ENCODE assay signal across 21 cellular contexts in genomic region chr20:46028110-46028509, GRCh38. TPM values are rescaled to one million over a fixed set of nuclear protein-coding genes. Genes with fewer than 3 reads are reported as not detected.
DNase-seq lines count a peak whose midpoint lies in the region; ATAC-seq, FAIRE-seq and TF ChIP-seq lines count a peak whose summit lies in the region.
"Had no signal": no experiment of that assay in that cellular context is flagged by ENCODE, and none has a peak within 500 bp of the region (broad histone marks: within the 10 kb centered on the region; RNA-seq: fewer than 3 reads in every experiment).

No MANE protein-coding gene starts in this region.

- H3K4me2 ChIP-seq in osteoblast (ENCODE audit: insufficient read depth, low read length), result no peak overlapping the region
- H3K4me2 ChIP-seq: BLaER1 treated with 17β-estradiol and CSF1 and Interleukin-3, amounts not matched to agents 10 nM and 100 nM had no signal

- no TSS peak for BruUV-seq in Calu3 (replicated peaks; lab: Mats Ljungman, UMichigan)

- H4K20me1 ChIP-seq in osteoblast (ENCODE audit: insufficient read depth, low read length), result peaks cover 4% of the 10 kb centered on the region

- no peaks in the 10 kb centered on the region for H3K4me1 ChIP-seq in osteoblast (ENCODE audit: insufficient read depth, low read length)

- ATAC-seq in HG02588 (IDR thresholded peaks at IDR 0.05; ENCODE audit: unreplicated experiment), result no peak
- no peak for ATAC-seq in T-cell (replicated peaks in 1 of 4)
- ATAC-seq: CD8-positive, alpha-beta T cell; GM23338 had no signal

- H2AFZ ChIP-seq in osteoblast (ENCODE audit: low read length), result no peak overlapping the region
- H2AFZ ChIP-seq: GM23338 had no signal

- H3K27ac Mint-ChIP-seq in T-cell (peak overlapping the region in 1 of 2 donors; percentile 25), Calu3 (ENCODE audit: unreplicated experiment) (no peak overlapping the region)
- H3K27ac Mint-ChIP-seq: B cell; CD8-positive, alpha-beta T cell; GM23338 had no signal

- no peaks in the 10 kb centered on the region for H3K36me3 ChIP-seq in osteoblast (ENCODE audit: insufficient read depth, low read length)
- H3K36me3 ChIP-seq: BLaER1 treated with 17β-estradiol and CSF1 and Interleukin-3, amounts not matched to agents 10 nM and 100 nM had no signal

- no peaks in the 10 kb centered on the region for H3K9me3 ChIP-seq in osteoblast (ENCODE audit: low read depth, low read length)
- H3K9me3 ChIP-seq: BLaER1 treated with 17β-estradiol and CSF1 and Interleukin-3, amounts not matched to agents 10 nM and 100 nM had no signal

- DNase-seq in D721Med (ENCODE audit: insufficient read length, low spot score), result peak; percentile 73
- DNase-seq in NCI-H82 (lab: John Stamatoyannopoulos, UW), result peak; percentile 90
- peak; percentile 83 for DNase-seq in osteoblast (ENCODE audit: insufficient read length, low spot score, missing footprints)
- no peak for DNase-seq in hepatic stellate cell (ENCODE audit: low spot score)
- DNase-seq in T-cell, result no peak
- DNase-seq in Calu3, result no peak
- DNase-seq: CD8-positive, alpha-beta T cell; DMS153; DMS79; GF-D8; HCEC 1CT; IMR-90 had no signal

- H3K4me1 Mint-ChIP-seq in T-cell (peaks cover 4 to 6% (median 5%) of the 10 kb centered on the region in 3 donors), Calu3 (ENCODE audit: low read depth, unreplicated experiment) (peaks cover 6% of the 10 kb centered on the region)

- no peaks in the 10 kb centered on the region for H3K36me3 Mint-ChIP-seq in T-cell
- no peaks in the 10 kb centered on the region for H3K36me3 Mint-ChIP-seq in Calu3 (ENCODE audit: insufficient read depth, unreplicated experiment)
- H3K36me3 Mint-ChIP-seq: CD8-positive, alpha-beta T cell had no signal

- H3K9me3 Mint-ChIP-seq in T-cell (no peaks in the 10 kb centered on the region), Calu3 (ENCODE audit: low read depth, unreplicated experiment) (no peaks in the 10 kb centered on the region)
- H3K9me3 Mint-ChIP-seq: CD8-positive, alpha-beta T cell; GM23338 had no signal

- intact Hi-C loops in Calu3 (cut with micrococcal nuclease; ENCODE audit: unreplicated experiment), result loop anchor here (10.0 kb wide), 1 partner anchor 307 kb away; no protein-coding TSS in a partner anchor

- FAIRE-seq in D721Med (lab: Jason Lieb, UNC), result peak; percentile 29
- FAIRE-seq: H54, HTR-8/SVneo had no signal

- CTCF ChIA-PET in T-cell (lab: Charles Lee) (interaction anchor here in 1 of 2 donors (0.7 kb wide), 1 partner anchor 157 kb away, joined by 4 read pairs; no protein-coding TSS in a partner anchor), Calu3 (lab: Charles Lee) (no interaction called here)

- POLR2A ChIA-PET in T-cell (lab: Charles Lee), result no interaction called here

- no peak overlapping the region for H3K4me3 ChIP-seq in osteoblast (ENCODE audit: insufficient read depth, low read length)
- H3K4me3 ChIP-seq: BLaER1 treated with 17β-estradiol and CSF1 and Interleukin-3, amounts not matched to agents 10 nM and 100 nM had no signal

- peak overlapping the region; percentile 34 for H3K27ac ChIP-seq in angular gyrus (ENCODE audit: low read depth, low read length)
- no peak overlapping the region for H3K27ac ChIP-seq in osteoblast (ENCODE audit: low read depth, low read length)
- H3K27ac ChIP-seq: BLaER1 treated with 17β-estradiol and CSF1 and Interleukin-3, amounts not matched to agents 10 nM and 100 nM; HL-60 had no signal

- peaks cover 52% of the 10 kb centered on the region for H3K27me3 ChIP-seq in osteoblast (ENCODE audit: insufficient read depth, low read length)

- H3K27me3 Mint-ChIP-seq in T-cell (peaks cover 49 to 81% of the 10 kb centered on the region in 2 donors), Calu3 (ENCODE audit: unreplicated experiment) (peaks cover 53% of the 10 kb centered on the region)

- TF ChIP-seq CTCF in D721Med (IDR thresholded peaks at IDR 0.05; ENCODE audit: insufficient read depth, missing control alignments), result no peak
- TF ChIP-seq CTCF in osteoblast (IDR thresholded peaks at IDR 0.05; ENCODE audit: extremely low read depth, low read depth, low read length), result no peak
- no peak for TF ChIP-seq CTCF in Calu3 (IDR thresholded peaks at IDR 0.05; ENCODE audit: unreplicated experiment)

- H3K79me2 ChIP-seq in osteoblast (ENCODE audit: insufficient read depth, low read length), result no peaks in the 10 kb centered on the region

- no peak overlapping the region for H3K4me3 Mint-ChIP-seq in T-cell
- no peak overlapping the region for H3K4me3 Mint-ChIP-seq in Calu3 (ENCODE audit: low read depth, unreplicated experiment)
- H3K4me3 Mint-ChIP-seq: B cell; CD8-positive, alpha-beta T cell; GM23338 had no signal

RNA-seq across cellular contexts. Expression of gene SLC12A5, which starts 0.9 kb away (rescaled TPM):
- under 0.01 TPM in 2 replicates for total RNA-seq in osteoblast
- under 1 TPM in 1 of 5 donors, not detected in 4; 0.05 TPM for total RNA-seq in T-cell
- total RNA-seq in Calu3 (2022), result 2.1 and 2.2 TPM in 2 replicates
- total RNA-seq: Daoy, IMR-90 had no signal

RNA-seq across cellular contexts. Expression of gene MMP9, which starts 19.4 kb away (rescaled TPM):
- total RNA-seq in osteoblast (0.29 and 2.5 TPM in 2 replicates), T-cell (1 to 10 TPM in 2 of 5 donors, under 1 TPM in 3; 0.15 to 3.4 (median 0.47) TPM), Calu3 (2022) (not detected in 2 replicates)

RNA-seq across cellular contexts. Expression of gene ZNF335, which starts 56.1 kb away (rescaled TPM):
- total RNA-seq in osteoblast, result 18.3 and 20.3 TPM in 2 replicates
- 100 to 1,000 TPM in 1 of 5 donors, 10 to 100 TPM in 4; 58.6 to 106 (median 68.3) TPM for total RNA-seq in T-cell
- 26.4 and 31.9 TPM in 2 replicates for total RNA-seq in Calu3 (2022)

Comparison
In these comparisons a context has a peak if more than half of its experiments do, and no peak if none do; other contexts are left out.
1. DNase-seq: peak in D721Med (single experiment), NCI-H82 (single experiment) and osteoblast (single experiment); none in hepatic stellate cell (single experiment), T-cell (0 of 34) and Calu3 (single experiment).